Comparison of ENCODE assay signal across 8 cellular contexts in genomic region chr20:17536944-17537444, GRCh38. TPM values are rescaled to one million over a fixed set of nuclear protein-coding genes. Genes with fewer than 3 reads are reported as not detected.
DNase-seq lines count a peak whose midpoint lies in the region; ATAC-seq and TF ChIP-seq lines count a peak whose summit lies in the region.

No MANE protein-coding gene starts in this region.

- peaks cover 0 to 44% (median 11%) of the 10 kb centered on the region in 3 donors for H3K4me1 ChIP-seq in esophagus squamous epithelium

- no peak for TF ChIP-seq POLR2A in esophagus squamous epithelium (IDR thresholded peaks at IDR 0.05)

- H3K36me3 ChIP-seq in esophagus squamous epithelium = no peaks in the 10 kb centered on the region

- H3K27ac ChIP-seq in esophagus squamous epithelium = peak overlapping the region in 2 of 4 donors; percentile 19 to 46
- H3K27ac ChIP-seq in substantia nigra (ENCODE audit: low read depth, low read length, poor library complexity, severe bottlenecking) = no peak overlapping the region

- peak; percentile 84 to 97 (median 91) for TF ChIP-seq CTCF in esophagus squamous epithelium (IDR thresholded peaks at IDR 0.05)
- peak; percentile 90 for TF ChIP-seq CTCF in neural crest cell (conservative IDR thresholded peaks at IDR 0.05)

- no peak; the same call in 1 of the 2 replicates for TF ChIP-seq EP300 in Ishikawa (IDR thresholded peaks at IDR 0.05; ENCODE audit: borderline replicate concordance)

- no peaks in the 10 kb centered on the region for H3K9me3 Mint-ChIP-seq in neural crest cell

- peak overlapping the region; percentile 18 for H3K4me3 Mint-ChIP-seq in neural crest cell

- TF ChIP-seq RAD21 in Ishikawa (IDR thresholded peaks at IDR 0.05; ENCODE audit: low read depth) = peak; percentile 99

- WGBS in esophagus squamous epithelium, 2 donors = 0 to 6% methylated on average over 1 to 3 of the region's 6 CpGs

- peaks cover 18% of the 10 kb centered on the region for H3K4me1 Mint-ChIP-seq in neural crest cell

- intact Hi-C loops in esophagus squamous epithelium (cut with DNase I) = loop anchor here (5.0 to 10.0 kb wide), 2 partner anchors 75 to 368 kb away; no protein-coding TSS in a partner anchor

- ATAC-seq in GM21515 (IDR thresholded peaks at IDR 0.05; ENCODE audit: unreplicated experiment) = peak; percentile 78

- no peak overlapping the region for H3K27ac Mint-ChIP-seq in neural crest cell (ENCODE audit: unreplicated experiment)

- peak; percentile 52 for DNase-seq in DMS153 (lab: John Stamatoyannopoulos, UW)
- peak; percentile 85 for DNase-seq in OCI-M1 (lab: John Stamatoyannopoulos, UW)
- DNase-seq in activated T-cell treated with anti-CD3 and anti-CD28 coated beads for 4 hours = peak; percentile 48
- DNase-seq in esophagus squamous epithelium (lab: John Stamatoyannopoulos, UW) = no peak
- peak; percentile 56 for DNase-seq in neural crest cell (ENCODE audit: low read depth, low spot score)
- peak in 39 of 49 donors; percentile 10 to 76 (median 42) for DNase-seq in substantia nigra (lab: John Stamatoyannopoulos, UW)

- peaks cover 58% of the 10 kb centered on the region for H3K27me3 Mint-ChIP-seq in neural crest cell (ENCODE audit: low read depth)

- no peaks in the 10 kb centered on the region for H3K27me3 ChIP-seq in esophagus squamous epithelium

- no peaks in the 10 kb centered on the region for H3K9me3 ChIP-seq in esophagus squamous epithelium

- H3K36me3 Mint-ChIP-seq in neural crest cell (ENCODE audit: low read depth) = no peaks in the 10 kb centered on the region

- no peak overlapping the region for H3K4me3 ChIP-seq in esophagus squamous epithelium

TF ChIP-seq in Ishikawa, 13 proteins besides CTCF, POLR2A, EP300 and RAD21:
- TF ChIP-seq MAX (IDR thresholded peaks at IDR 0.05) (peak; percentile 94), REST (IDR thresholded peaks at IDR 0.05; ENCODE audit: low read depth) (no peak), EGR1 (IDR thresholded peaks at IDR 0.05) (no peak), USF1 (IDR thresholded peaks at IDR 0.05) (peak; percentile 37; the same call in 1 of the 2 replicates), TEAD4 (IDR thresholded peaks at IDR 0.05) (peak; percentile 84)

RNA-seq across cellular contexts. Expression of gene BFSP1, which starts 5.8 kb away (rescaled TPM):
- total RNA-seq in esophagus squamous epithelium (1 to 10 TPM in 2 of 4 donors, under 1 TPM in 2; 0.56 to 1.3 (median 1.00) TPM), neural crest cell (3.9 and 4.2 TPM in 2 replicates)

RNA-seq across cellular contexts. Expression of gene DSTN, which starts 32.9 kb away (rescaled TPM):
- 100 to 1,000 TPM; 242 to 616 (median 360) TPM for total RNA-seq in esophagus squamous epithelium
- total RNA-seq in neural crest cell = 91.9 and 98.7 TPM in 2 replicates
